ENCODE assay signal across 24 cellular contexts in genomic region chr20:25526446-25526845, GRCh38. TPM values are rescaled to one million over a fixed set of nuclear protein-coding genes. Genes with fewer than 3 reads are reported as not detected.
A peak's percentile ranks its signal among the peaks of the same experiment; 100 is the strongest.
DNase-seq lines count a peak whose midpoint lies in the region; ATAC-seq and TF ChIP-seq lines count a peak whose summit lies in the region.
"Had no signal": no experiment of that assay in that cellular context is flagged by ENCODE, and none has a peak within 500 bp of the region (broad histone marks: within the 10 kb centered on the region; RNA-seq: fewer than 3 reads in every experiment).

No MANE protein-coding gene starts in this region.

- H2BK12ac ChIP-seq in mesenchymal stem cell (ENCODE audit: low read length in 2 of 2) = no peak overlapping the region

- H3K79me1 ChIP-seq in mesenchymal stem cell (replicated peaks; ENCODE audit: low read length, poor library complexity, severe bottlenecking) = peaks cover 15% of the 10 kb centered on the region

- H2BK5ac ChIP-seq in mesenchymal stem cell (ENCODE audit: low read depth, low read length, poor library complexity, severe bottlenecking) = no peak overlapping the region

- H2AFZ ChIP-seq in GM23338 (no peak overlapping the region), mesenchymal stem cell (ENCODE audit: low read depth, low read length) (no peak overlapping the region)

- peaks cover 3% of the 10 kb centered on the region; the same call in 1 of the 3 replicates for H3K9me3 Mint-ChIP-seq in GM23338
- H3K9me3 Mint-ChIP-seq: natural killer cell treated with Interleukin-12 subunit alpha and Interleukin-12 subunit beta and Interleukin-15 and Interleukin-18, amount 100 ng/mL, for 72 hours had no signal

- peak overlapping the region; percentile 10 for H2AK5ac ChIP-seq in mesenchymal stem cell (ENCODE audit: low read length, severe bottlenecking)

- no peaks in the 10 kb centered on the region for H3F3A ChIP-seq in GM23338 (replicated peaks; ENCODE audit: low read depth)

- peaks cover 7% of the 10 kb centered on the region; the same call in 1 of the 2 replicates for H4K20me1 ChIP-seq in GM23338 (replicated peaks; ENCODE audit: insufficient read depth)

- peak overlapping the region in 1 of 2 experiments; percentile 2 for H3K14ac ChIP-seq in mesenchymal stem cell (ENCODE audit: low read length in 2 of 2)

- peaks cover 3% of the 10 kb centered on the region for H3K27me3 Mint-ChIP-seq in GM23338 (ENCODE audit: insufficient read depth, low read depth, poor library complexity)
- H3K27me3 Mint-ChIP-seq: brain; CD4-positive, CD25-positive, alpha-beta regulatory T cell had no signal

- DNase-seq in GM23338 (ENCODE audit: low spot score) (no peak), adipocyte (ENCODE audit: low read depth) (no peak), mesenchymal stem cell (peak; percentile 20), thoracic aorta (ENCODE audit: low spot score) (no peak), OCI-M1 (lab: John Stamatoyannopoulos, UW) (no peak), NAMALWA (ENCODE audit: low spot score) (no peak), HAP-1 (ENCODE audit: low spot score in 2 of 2) (no peak), NCI-H748 treated with DMSO at 0.1 percent for 48 hours (lab: John Stamatoyannopoulos, UW) (no peak)
- DNase-seq: activated CD4-positive, alpha-beta T cell treated with anti-CD3 and anti-CD28 coated beads for 4 hours; activated gamma-delta T cell treated with Interleukin-2 at 50 U/mL for 16 hours; CD4-positive, CD25-positive, alpha-beta regulatory T cell; islet precursor cell; NCI-H1092; NCI-H1694 treated with DMSO at 0.1 percent for 48 hours; NCI-H2171 treated with DMSO at 0.1 percent for 48 hours; NCI-H526; SJCRH30; stimulated activated CD4-positive, alpha-beta T cell treated with anti-CD3 and anti-CD28 coated beads, Interleukin-4, amount 100 ng/mL, for 24 hours; T-helper 1 cell; upper lobe of right lung had no signal

- H3K18ac ChIP-seq in mesenchymal stem cell (ENCODE audit: low read depth in 1 of 2, low read length in 2 of 2) = no peak overlapping the region

- H3K4me1 ChIP-seq in GM23338 (ENCODE audit: insufficient read depth) (no peaks in the 10 kb centered on the region), adipocyte (ENCODE audit: control insufficient read depth, insufficient read depth, low read length) (peaks cover 12% of the 10 kb centered on the region), mesenchymal stem cell (ENCODE audit: control insufficient read depth, insufficient read depth, low read depth, low read length) (peaks cover 10% of the 10 kb centered on the region), thoracic aorta (ENCODE audit: control insufficient read depth in 1 of 2, low read depth in 2 of 2) (peaks cover 20 to 54% of the 10 kb centered on the region in 2 donors), HAP-1 (no peaks in the 10 kb centered on the region)
- H3K4me1 ChIP-seq: pancreas, SJCRH30, upper lobe of right lung had no signal

- peaks cover 45% of the 10 kb centered on the region for H3K79me2 ChIP-seq in GM23338 (replicated peaks; ENCODE audit: insufficient read depth)

- TF ChIP-seq CTCF in GM23338 (conservative IDR thresholded peaks at IDR 0.05; ENCODE audit: low read depth in 2 of 2) (no peak), thoracic aorta (IDR thresholded peaks at IDR 0.05) (no peak)

- peaks cover 45% of the 10 kb centered on the region for H3K36me3 Mint-ChIP-seq in GM23338 (ENCODE audit: low read depth)
- H3K36me3 Mint-ChIP-seq: CD4-positive, CD25-positive, alpha-beta regulatory T cell; stimulated activated effector memory CD8-positive, alpha-beta T cell treated with anti-CD3 and anti-CD28 coated beads, Interleukin-12 subunit alpha, Interleukin-12 subunit beta, amount 100 ng/mL, for 72 hours had no signal

- H3K9ac ChIP-seq in adipocyte (ENCODE audit: low read length) = no peak overlapping the region
- peak overlapping the region; percentile 37 for H3K9ac ChIP-seq in mesenchymal stem cell (ENCODE audit: low read length)

- H3K4me3 Mint-ChIP-seq in GM23338 = no peak overlapping the region
- H3K4me3 Mint-ChIP-seq: brain; CD4-positive, CD25-positive, alpha-beta regulatory T cell; natural killer cell treated with Interleukin-12 subunit alpha and Interleukin-12 subunit beta and Interleukin-15 and Interleukin-18, amount 100 ng/mL, for 72 hours; stimulated activated effector memory CD8-positive, alpha-beta T cell treated with anti-CD3 and anti-CD28 coated beads, Interleukin-12 subunit alpha, Interleukin-12 subunit beta, amount 100 ng/mL, for 72 hours had no signal

- no peak overlapping the region for H3K4ac ChIP-seq in mesenchymal stem cell (ENCODE audit: low read depth in 1 of 2, low read length in 2 of 2)

- H2BK120ac ChIP-seq in mesenchymal stem cell (ENCODE audit: low read depth, low read length) = no peak overlapping the region

- H3K27ac Mint-ChIP-seq in GM23338 = peak overlapping the region; percentile 68; the same call in 1 of the 2 replicates
- H3K27ac Mint-ChIP-seq: brain; CD4-positive, CD25-positive, alpha-beta regulatory T cell; natural killer cell treated with Interleukin-12 subunit alpha and Interleukin-12 subunit beta and Interleukin-15 and Interleukin-18, amount 100 ng/mL, for 72 hours; stimulated activated effector memory CD8-positive, alpha-beta T cell treated with anti-CD3 and anti-CD28 coated beads, Interleukin-12 subunit alpha, Interleukin-12 subunit beta, amount 100 ng/mL, for 72 hours had no signal

- H4K91ac ChIP-seq in mesenchymal stem cell (ENCODE audit: low read length) = peak overlapping the region; percentile 40

- H3K27ac ChIP-seq in GM23338 (ENCODE audit: low read depth) (no peak overlapping the region), mesenchymal stem cell (ENCODE audit: low read length, poor library complexity, severe bottlenecking) (peak overlapping the region; percentile 60), thoracic aorta (peak overlapping the region; percentile 87 to 92)
- H3K27ac ChIP-seq: pancreas, SJCRH30, upper lobe of right lung had no signal

- H3K4me1 Mint-ChIP-seq in GM23338 = peaks cover 20% of the 10 kb centered on the region
- H3K4me1 Mint-ChIP-seq: stimulated activated effector memory CD8-positive, alpha-beta T cell treated with anti-CD3 and anti-CD28 coated beads, Interleukin-12 subunit alpha, Interleukin-12 subunit beta, amount 100 ng/mL, for 72 hours had no signal

- WGBS in mesenchymal stem cell = 95% methylated on average over 9 of the region's 9 CpGs

- no peaks in the 10 kb centered on the region for H3K9me2 ChIP-seq in GM23338 (ENCODE audit: insufficient read depth)

- H3K23ac ChIP-seq in mesenchymal stem cell (ENCODE audit: low read length in 2 of 2) = no peak overlapping the region

- in situ Hi-C loops in HAP-1 (cut with MboI; ENCODE audit: low sequenced_read_pairs) = no loop called here

- no peak overlapping the region for H4K8ac ChIP-seq in mesenchymal stem cell (ENCODE audit: low read length)

- H3K27me3 ChIP-seq in GM23338 (ENCODE audit: insufficient read depth) (no peaks in the 10 kb centered on the region), adipocyte (replicated peaks; ENCODE audit: control insufficient read depth, insufficient read depth, low read length) (no peaks in the 10 kb centered on the region), mesenchymal stem cell (ENCODE audit: control insufficient read depth in 1 of 2, insufficient read depth in 1 of 2, low read length in 2 of 2) (no peaks in the 10 kb centered on the region), thoracic aorta (replicated peaks; ENCODE audit: insufficient read depth) (no peaks in the 10 kb centered on the region), HAP-1 (ENCODE audit: low read depth) (no peaks in the 10 kb centered on the region)
- H3K27me3 ChIP-seq: pancreas, SJCRH30, upper lobe of right lung had no signal

- H3K4me2 ChIP-seq in GM23338 (no peak overlapping the region), mesenchymal stem cell (ENCODE audit: low read length, poor library complexity, severe bottlenecking) (no peak overlapping the region)

- H3K36me3 ChIP-seq in GM23338 (ENCODE audit: insufficient read depth) = 0 out of 2 replicates have a peak, but pooled peaks cover 6% of the 10 kb centered on the region
- no peaks in the 10 kb centered on the region for H3K36me3 ChIP-seq in adipocyte (ENCODE audit: control insufficient read depth, insufficient read depth, low read length, severe bottlenecking)
- peaks cover 5 to 16% of the 10 kb centered on the region in 2 experiments for H3K36me3 ChIP-seq in mesenchymal stem cell (ENCODE audit: control insufficient read depth in 1 of 2, insufficient read depth in 2 of 2, low read depth in 1 of 2, low read length in 2 of 2)
- no peaks in the 10 kb centered on the region for H3K36me3 ChIP-seq in thoracic aorta
- H3K36me3 ChIP-seq in HAP-1 (replicated peaks) = no peaks in the 10 kb centered on the region
- H3K36me3 ChIP-seq: pancreas had no signal

- H3K4me3 ChIP-seq in GM23338 (no peak overlapping the region), adipocyte (ENCODE audit: low read length) (peak overlapping the region; percentile 53), mesenchymal stem cell (ENCODE audit: insufficient read depth in 1 of 2, low read depth in 1 of 2, low read length in 2 of 2) (no peak overlapping the region), thoracic aorta (peak overlapping the region; percentile 12), HAP-1 (no peak overlapping the region)
- H3K4me3 ChIP-seq: pancreas, SJCRH30, upper lobe of right lung had no signal

- H3K9me3 ChIP-seq in adipocyte (ENCODE audit: control insufficient read depth, low read length) = no peaks in the 10 kb centered on the region
- no peaks in the 10 kb centered on the region for H3K9me3 ChIP-seq in mesenchymal stem cell (ENCODE audit: control insufficient read depth, low read length)
- H3K9me3 ChIP-seq in thoracic aorta = no peaks in the 10 kb centered on the region
- H3K9me3 ChIP-seq in HAP-1 = no peaks in the 10 kb centered on the region
- H3K9me3 ChIP-seq: pancreas, SJCRH30, upper lobe of right lung had no signal

- ATAC-seq in GM23338 (no peak), thoracic aorta (ENCODE audit: insufficient number of reproducible peaks, low FRiP score, low read depth) (no peak)
- ATAC-seq: natural killer cell treated with Interleukin-12 subunit alpha and Interleukin-12 subunit beta and Interleukin-15 and Interleukin-18, amount 100 ng/mL, for 72 hours; stimulated activated effector memory CD8-positive, alpha-beta T cell treated with anti-CD3 and anti-CD28 coated beads, Interleukin-12 subunit alpha, Interleukin-12 subunit beta, amount 100 ng/mL, for 72 hours; upper lobe of right lung had no signal

- H2BK15ac ChIP-seq in mesenchymal stem cell (ENCODE audit: low read depth, poor library complexity, severe bottlenecking) = no peak overlapping the region

TF ChIP-seq in GM23338, 12 proteins besides CTCF, POLR2A, EP300 and RAD21:
- no peak for TF ChIP-seq STAT1 (IDR thresholded peaks at IDR 0.05; ENCODE audit: unreplicated experiment)

RNA-seq across cellular contexts. Expression of gene NINL, which starts 58.9 kb away (rescaled TPM):
- total RNA-seq in GM23338 (2014; rRNA removed; shearing (Covaris generic)) = 22.9 and 31.2 TPM in 2 replicates
- polyA plus RNA-seq in GM23338 (2016; fragmentation: Nextera tagmentation; extraction: Ambion mirVana) = 15.0 and 18.0 TPM in 2 replicates
- polyA plus RNA-seq in mesenchymal stem cell (2013, experiment 1 of 2) = 6.8 TPM
- polyA plus RNA-seq in mesenchymal stem cell (2013, experiment 2 of 2) = 6.4 TPM
- 10 to 100 TPM; 20.3 to 35.6 TPM for total RNA-seq in thoracic aorta

Comparison
In these comparisons a context has a peak if more than half of its experiments do, and no peak if none do; other contexts are left out.
1. H3K4me3 ChIP-seq: peak in adipocyte (single experiment) and thoracic aorta (single experiment); none in GM23338 (single experiment), mesenchymal stem cell (0 of 2) and HAP-1 (single experiment).